In the genomic region with DNA sequence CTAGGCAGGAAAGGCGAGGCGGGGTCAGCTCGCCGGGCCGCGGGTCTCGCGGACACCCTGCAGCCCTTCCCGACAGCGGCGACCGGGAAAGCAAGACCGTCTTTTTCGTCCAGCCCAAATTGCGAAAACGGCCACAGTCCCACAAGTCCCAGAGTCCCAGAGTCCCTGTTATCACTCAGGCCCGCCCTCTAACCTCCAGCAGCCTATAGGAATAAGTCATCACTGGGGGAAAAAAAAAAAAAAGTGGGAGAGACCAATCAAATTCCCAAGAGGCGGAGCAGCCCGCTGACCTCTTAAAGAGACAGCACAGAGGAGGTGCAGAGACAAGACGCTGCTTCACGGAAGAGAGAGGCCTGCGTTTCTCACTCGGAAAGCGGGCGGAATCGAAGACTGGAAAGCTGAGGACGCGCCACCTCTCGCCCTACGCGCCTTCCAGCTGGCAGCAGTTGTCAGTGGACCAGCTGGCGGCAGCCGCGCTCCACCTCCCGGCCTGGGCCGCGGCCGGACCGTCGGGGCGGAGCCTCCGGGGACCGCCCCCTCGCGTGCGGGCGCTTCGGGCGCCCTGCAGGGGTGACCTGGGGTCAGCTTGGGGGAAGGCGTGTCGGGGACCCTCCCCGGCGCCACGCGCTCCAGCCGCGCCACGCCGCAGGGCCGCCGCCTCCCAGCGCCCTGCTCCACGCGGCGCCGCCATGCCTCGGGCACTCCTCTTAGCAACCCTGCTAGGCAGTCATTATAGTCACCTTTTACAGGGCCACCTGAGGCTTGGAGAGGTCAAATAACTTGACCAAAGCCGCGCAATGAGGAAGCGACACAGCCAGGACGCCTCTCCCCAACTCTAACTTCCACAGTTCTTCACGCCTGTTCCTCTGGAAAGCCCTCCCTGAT, we compare ENCODE assay signal across 8 cellular contexts. TPM values are rescaled to one million over a fixed set of nuclear protein-coding genes. Genes with fewer than 3 reads are reported as not detected.
DNase-seq lines count a peak whose midpoint lies in the region; ATAC-seq and TF ChIP-seq lines count a peak whose summit lies in the region.

A gene (minus strand): TSS at position 141 of the 885 bp plus-strand sequence. CDS start 10,587 bp downstream, outside the sequence.

- H3K36me3 ChIP-seq in ES-I3 (ENCODE audit: insufficient read depth, low read length): no peaks in the 10 kb centered on the region

- DNase-seq in H4 (ENCODE audit: low spot score) (peak; percentile 99), LNCaP clone FGC (ENCODE audit: low read depth) (peak; percentile 96), fibroblast of pulmonary artery (ENCODE audit: low read depth) (peak; percentile 97)
- peak; percentile 69 for DNase-seq in activated T-helper 9 cell treated with anti-CD3 and anti-CD28 coated beads, Interleukin-2, amount 50 U/mL, for 16 hours (ENCODE audit: low read depth)
- peak; percentile 86 for DNase-seq in natural killer cell treated with Interleukin-12 subunit alpha and Interleukin-12 subunit beta and Interleukin-15 and Interleukin-18, amount 100 ng/mL, for 72 hours (ENCODE audit: low spot score)
- peak; percentile 77 for DNase-seq in stimulated activated naive CD8-positive, alpha-beta T cell treated with anti-CD3 and anti-CD28 coated beads, Interleukin-15, Interleukin-2, amounts not matched to agents 100 U/mL and 50 U/mL, for 24 hours

- H3K9me3 Mint-ChIP-seq in natural killer cell treated with Interleukin-12 subunit alpha and Interleukin-12 subunit beta and Interleukin-15 and Interleukin-18, amount 100 ng/mL, for 72 hours: no peaks in the 10 kb centered on the region

- no peaks in the 10 kb centered on the region for H3K36me3 Mint-ChIP-seq in natural killer cell treated with Interleukin-12 subunit alpha and Interleukin-12 subunit beta and Interleukin-15 and Interleukin-18, amount 100 ng/mL, for 72 hours

- no peaks in the 10 kb centered on the region for H3K27me3 Mint-ChIP-seq in natural killer cell treated with Interleukin-12 subunit alpha and Interleukin-12 subunit beta and Interleukin-15 and Interleukin-18, amount 100 ng/mL, for 72 hours

- peaks cover 10% of the 10 kb centered on the region for H3K4me1 ChIP-seq in ES-I3 (ENCODE audit: insufficient read depth, low read length)

- peaks cover 24 to 25% of the 10 kb centered on the region in 2 donors for H3K4me1 Mint-ChIP-seq in natural killer cell treated with Interleukin-12 subunit alpha and Interleukin-12 subunit beta and Interleukin-15 and Interleukin-18, amount 100 ng/mL, for 72 hours (ENCODE audit: low read depth in 2 of 2)

- TF ChIP-seq POLR2A in Raji (IDR thresholded peaks at IDR 0.05; ENCODE audit: insufficient read depth, low read depth, low read length): peak; percentile 80

- peak within 1 kb of the TSS; percentile 82 for H3K9ac ChIP-seq in ES-I3 (ENCODE audit: low read depth, low read length)

- peak within 1 kb of the TSS; percentile 93 for H3K4me3 Mint-ChIP-seq in natural killer cell treated with Interleukin-12 subunit alpha and Interleukin-12 subunit beta and Interleukin-15 and Interleukin-18, amount 100 ng/mL, for 72 hours

- peak; percentile 90 to 93 for ATAC-seq in natural killer cell treated with Interleukin-12 subunit alpha and Interleukin-12 subunit beta and Interleukin-15 and Interleukin-18, amount 100 ng/mL, for 72 hours
- peak; percentile 88 for ATAC-seq in stimulated activated naive CD8-positive, alpha-beta T cell treated with anti-CD3 and anti-CD28 coated beads, Interleukin-15, Interleukin-2, amounts not matched to agents 100 U/mL and 50 U/mL, for 24 hours

- H3K9me3 ChIP-seq in ES-I3 (ENCODE audit: control insufficient read depth, insufficient read depth, low read length): no peaks in the 10 kb centered on the region

- H3K4me3 ChIP-seq in LNCaP clone FGC (ENCODE audit: low read depth, low read length) (peak within 1 kb of the TSS; percentile 89), fibroblast of pulmonary artery (replicated peaks; ENCODE audit: low read depth, low read length) (peak within 1 kb of the TSS; percentile 80)

- TF ChIP-seq CTCF in LNCaP clone FGC (IDR thresholded peaks at IDR 0.05; ENCODE audit: control insufficient read depth, extremely low read depth, insufficient read depth) (peak; percentile 56), fibroblast of pulmonary artery (IDR thresholded peaks at IDR 0.05; ENCODE audit: low read length, missing control alignments) (no peak)

- H3K27ac Mint-ChIP-seq in natural killer cell treated with Interleukin-12 subunit alpha and Interleukin-12 subunit beta and Interleukin-15 and Interleukin-18, amount 100 ng/mL, for 72 hours: peak within 1 kb of the TSS; percentile 91 to 92

RNA-seq across cellular contexts. Expression of the gene that starts here (rescaled TPM):
- total RNA-seq in H4 (2014; rRNA removed; shearing (Covaris generic)): 42.7 and 54.0 TPM in 2 replicates
- total RNA-seq in natural killer cell treated with Interleukin-12 subunit alpha and Interleukin-12 subunit beta and Interleukin-15 and Interleukin-18, amount 100 ng/mL, for 72 hours: 10 to 100 TPM; 29.4 to 54.9 TPM

Comparison
In these comparisons a context has a peak if more than half of its experiments do, and no peak if none do; other contexts are left out.
1. Peak in every context shown above with its lines: DNase-seq, ATAC-seq and H3K4me3 ChIP-seq.